Comparison of ENCODE assay signal across 14 cellular contexts in the genomic region with DNA sequence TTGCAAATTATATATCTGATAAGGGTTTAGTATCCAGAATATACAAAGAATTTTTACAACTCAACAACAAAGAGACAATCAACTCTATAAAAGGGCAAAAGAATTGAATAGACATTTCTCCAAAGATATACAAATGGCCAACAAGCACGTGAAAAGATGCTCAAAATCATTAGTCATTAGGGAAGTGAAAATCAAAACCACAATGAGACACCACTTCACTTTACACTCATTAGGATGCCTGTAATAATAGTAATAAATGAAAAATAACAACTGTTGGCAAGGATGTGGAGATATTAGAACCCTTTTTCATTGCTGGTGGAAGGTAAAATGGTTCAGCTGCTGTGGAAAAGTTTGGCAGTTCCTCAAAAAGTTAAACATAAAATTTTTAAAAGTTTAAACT. TPM values are rescaled to one million over a fixed set of nuclear protein-coding genes. Genes with fewer than 3 reads are reported as not detected.
DNase-seq lines count a peak whose midpoint lies in the region; ATAC-seq and TF ChIP-seq lines count a peak whose summit lies in the region.
"Had no signal": no experiment of that assay in that cellular context is flagged by ENCODE, and none has a peak within 500 bp of the region (broad histone marks: within the 10 kb centered on the region; RNA-seq: fewer than 3 reads in every experiment).

No MANE protein-coding gene starts in this region.

- peak overlapping the region; percentile 19 for H3K4me2 ChIP-seq in OCI-LY7 (ENCODE audit: low read length)
- H3K4me2 ChIP-seq: BLaER1, PC-9 had no signal

- ATAC-seq in GM18505 (IDR thresholded peaks at IDR 0.05; ENCODE audit: unreplicated experiment) (peak; percentile 85), GM21390 (IDR thresholded peaks at IDR 0.05; ENCODE audit: unreplicated experiment) (peak; percentile 85), HG03045 (IDR thresholded peaks at IDR 0.05; ENCODE audit: unreplicated experiment) (peak; percentile 65), GM18520 (IDR thresholded peaks at IDR 0.05; ENCODE audit: unreplicated experiment) (no peak)
- ATAC-seq: activated T-cell treated with anti-CD3 and anti-CD28 coated beads, Interleukin-2, amount 50 U/mL, for 72 hours had no signal

- no peaks in the 10 kb centered on the region for H3K9me3 ChIP-seq in OCI-LY7 (ENCODE audit: low read length)
- H3K9me3 ChIP-seq: BLaER1 had no signal

- no peak for TF ChIP-seq CTCF in OCI-LY7 (conservative IDR thresholded peaks at IDR 0.05; ENCODE audit: low read length)

- H4K20me1 ChIP-seq in OCI-LY7 (ENCODE audit: insufficient read depth, low read length) = no peaks in the 10 kb centered on the region
- H4K20me1 ChIP-seq: BLaER1 had no signal

- POLR2A ChIA-PET in OCI-LY7 (lab: Charles Lee) = interaction anchor here (1.2 kb wide), 1 partner anchor 9 kb away, joined by 4 read pairs; no protein-coding TSS in a partner anchor

- CTCF ChIA-PET in OCI-LY7 (lab: Charles Lee; ENCODE audit: unreplicated experiment) = no interaction called here

- no peak overlapping the region for H3K27ac ChIP-seq in OCI-LY7 (ENCODE audit: low read depth, low read length, poor library complexity, severe bottlenecking)
- H3K27ac ChIP-seq: BLaER1, cardiac muscle cell, PC-9 had no signal

- no peaks in the 10 kb centered on the region for H3K79me2 ChIP-seq in OCI-LY7 (ENCODE audit: insufficient read depth, low read depth, low read length)

- H3K4me1 ChIP-seq in OCI-LY7 (ENCODE audit: insufficient read depth, low read length, poor library complexity, severe bottlenecking) = peaks cover 9% of the 10 kb centered on the region

- BruUV-seq in OCI-LY7 (replicated peaks; lab: Mats Ljungman, UMichigan) = no TSS peak

- no peaks in the 10 kb centered on the region for H3K9me2 ChIP-seq in OCI-LY7 (ENCODE audit: insufficient read depth, low read length)

- intact Hi-C loops in OCI-LY7 (cut with micrococcal nuclease; ENCODE audit: unreplicated experiment) = loop anchor here (10.0 kb wide), 1 partner anchor 1456 kb away; no protein-coding TSS in a partner anchor

- H3K4me3 ChIP-seq in OCI-LY7 (ENCODE audit: low read depth, low read length, poor library complexity, severe bottlenecking) = no peak overlapping the region
- H3K4me3 ChIP-seq: BLaER1, cardiac muscle cell, PC-9 had no signal

- no peak for TF ChIP-seq POLR2A in GM18505 (IDR thresholded peaks at IDR 0.05; ENCODE audit: borderline replicate concordance, extremely low read depth, insufficient read depth, insufficient read length)

- H2AFZ ChIP-seq in OCI-LY7 (ENCODE audit: low read length) = no peak overlapping the region
- H2AFZ ChIP-seq: PC-9 had no signal

- DNase-seq in OCI-LY7 (ENCODE audit: low spot score) = no peak
- no peak for DNase-seq in NCI-H1694 treated with DMSO at 0.1 percent for 48 hours (lab: John Stamatoyannopoulos, UW)
- DNase-seq in NCI-H748 (lab: John Stamatoyannopoulos, UW; ENCODE audit: unreplicated experiment) = no peak
- no peak for DNase-seq in iPS-NIHi7 (ENCODE audit: extremely low spot score)
- DNase-seq: activated T-cell treated with anti-CD3 and anti-CD28 coated beads, Interleukin-2, amount 50 U/mL, for 72 hours; NCI-H1694; PC-9; stimulated activated CD4-positive, alpha-beta T cell treated with anti-CD3 and anti-CD28 coated beads, Interleukin-1b, Interleukin-23, amount 100 ng/mL, for 48 hours had no signal

- H3K36me3 ChIP-seq in OCI-LY7 (ENCODE audit: insufficient read depth, low read length) = no peaks in the 10 kb centered on the region
- H3K36me3 ChIP-seq: BLaER1, cardiac muscle cell had no signal

RNA-seq across cellular contexts. Expression of gene ABCD3, which starts 7.0 kb away (rescaled TPM):
- 18.3 and 21.1 TPM in 2 replicates for total RNA-seq in OCI-LY7 (2014; rRNA removed; shearing (Covaris generic))
- total RNA-seq in OCI-LY7 (2022) = 33.8 and 36.5 TPM in 2 replicates
